In genomic region chr22:19631899-19632670, GRCh38 we compare ENCODE assay signal across 8 cellular contexts.
DNase-seq lines count a peak whose midpoint lies in the region; ATAC-seq and TF ChIP-seq lines count a peak whose summit lies in the region.
"Had no signal": no experiment of that assay in that cellular context is flagged by ENCODE, and none has a peak within 500 bp of the region (broad histone marks: within the 10 kb centered on the region; RNA-seq: fewer than 3 reads in every experiment).

No MANE protein-coding gene starts in this region.

- ATAC-seq in left lung: peak; percentile 27
- no peak for ATAC-seq in HG03457 (IDR thresholded peaks at IDR 0.05; ENCODE audit: unreplicated experiment)
- no peak for ATAC-seq in GM19023 (IDR thresholded peaks at IDR 0.05; ENCODE audit: unreplicated experiment)
- ATAC-seq in HG02588 (IDR thresholded peaks at IDR 0.05; ENCODE audit: unreplicated experiment): no peak

- peaks cover 63% of the 10 kb centered on the region for H3K27me3 ChIP-seq in adipocyte (replicated peaks; ENCODE audit: control insufficient read depth, insufficient read depth, low read length)
- H3K27me3 ChIP-seq in left lung: peaks cover 0 to 6% of the 10 kb centered on the region in 2 donors

- TF ChIP-seq CTCF in left lung (IDR thresholded peaks at IDR 0.05): peak; percentile 9 to 15

- H3K9me3 ChIP-seq in adipocyte (ENCODE audit: control insufficient read depth, low read length) (no peaks in the 10 kb centered on the region), left lung (no peaks in the 10 kb centered on the region)

- H3K36me3 ChIP-seq in adipocyte (ENCODE audit: control insufficient read depth, insufficient read depth, low read length, severe bottlenecking) (no peaks in the 10 kb centered on the region), left lung (no peaks in the 10 kb centered on the region)

- intact Hi-C loops in left lung (cut with DNase I): loop anchor here in 1 of 2 donors (10.0 kb wide), 1 partner anchor 137 kb away; no protein-coding TSS in a partner anchor

- H3K4me1 ChIP-seq in adipocyte (ENCODE audit: control insufficient read depth, insufficient read depth, low read length) (no peaks in the 10 kb centered on the region), left lung (peaks cover 0 to 5% of the 10 kb centered on the region in 2 donors)

- DNase-seq in ELR (ENCODE audit: low read depth) (peak; percentile 70), Kasumi-1 (lab: John Stamatoyannopoulos, UW) (peak; percentile 53 to 59), adipocyte (ENCODE audit: low read depth) (peak; percentile 62), left lung (no peak)
- DNase-seq: left cardiac atrium had no signal

- H3K9ac ChIP-seq in adipocyte (ENCODE audit: low read length): no peak overlapping the region

- H3K4me3 ChIP-seq in adipocyte (ENCODE audit: low read length): no peak overlapping the region
- H3K4me3 ChIP-seq in left lung: no peak overlapping the region

- no peak overlapping the region for H3K27ac ChIP-seq in left lung

Comparison
In these comparisons a context has a peak if more than half of its experiments do, and no peak if none do; other contexts are left out.
1. DNase-seq: peak in ELR (single experiment), Kasumi-1 (2 of 2) and adipocyte (single experiment); none in left lung (0 of 2).